8 cellular contexts compared by ENCODE assay signal in the genomic region with DNA sequence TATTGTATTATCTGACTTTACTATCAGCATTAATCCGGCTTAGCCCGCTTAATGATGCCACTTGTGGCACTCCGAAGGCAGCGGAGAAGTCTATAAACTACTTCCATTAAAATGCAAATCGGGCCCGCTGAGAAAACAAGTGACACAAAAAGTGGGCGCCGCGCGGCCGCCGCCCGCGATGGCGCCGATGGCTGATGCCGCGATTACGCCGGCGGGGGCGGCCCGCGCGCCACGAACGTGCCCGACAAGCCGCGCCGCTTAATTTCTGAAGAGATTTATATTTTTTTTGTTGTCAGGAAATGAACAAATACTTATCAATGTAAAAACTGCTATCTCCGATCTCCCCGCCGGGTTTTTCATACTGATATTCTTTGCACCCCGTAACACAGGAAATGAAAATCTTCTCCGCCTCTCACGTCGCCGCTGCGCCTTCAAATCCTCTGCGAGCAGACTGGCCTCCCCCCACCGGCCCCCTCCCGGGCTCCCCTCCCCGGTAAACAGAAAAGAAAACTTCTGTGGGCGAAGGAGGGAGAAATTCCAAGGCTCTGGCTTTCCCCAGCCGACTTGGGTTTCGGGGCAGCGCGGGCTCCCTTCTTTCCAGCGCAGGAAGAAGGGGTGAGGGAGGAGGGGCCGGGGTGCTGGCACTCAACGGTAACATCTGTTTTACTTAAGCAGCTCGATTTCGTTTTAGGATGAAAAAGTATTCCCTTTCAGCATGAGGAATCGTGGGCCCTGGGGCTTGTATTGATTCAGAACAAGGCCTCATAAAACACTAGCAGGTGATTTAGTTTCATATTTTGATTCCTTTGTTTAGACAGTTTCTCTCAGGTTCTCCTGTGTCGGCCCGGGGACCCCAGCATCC.
DNase-seq lines count a peak whose midpoint lies in the region; ATAC-seq and TF ChIP-seq lines count a peak whose summit lies in the region.

No MANE protein-coding gene starts in this region.

- ATAC-seq in GM21786 (IDR thresholded peaks at IDR 0.05; ENCODE audit: unreplicated experiment), result peak; percentile 67
- ATAC-seq in heart right ventricle, result peak in 1 of 8 donors; percentile 28
- peak in 1 of 2 donors; percentile 71 for ATAC-seq in upper lobe of left lung (ENCODE audit: low FRiP score in 2 of 2)

- DNase-seq in EL (peak; percentile 18), NOMO-1 treated with DMSO at 0.1 percent for 48 hours (lab: John Stamatoyannopoulos, UW; ENCODE audit: unreplicated experiment) (peak; percentile 36), heart right ventricle (peak in 1 of 2 donors; percentile 13), prostate gland (ENCODE audit: low spot score) (no peak), upper lobe of left lung (peak in 1 of 2 donors; percentile 91), NCI-H2107 (lab: John Stamatoyannopoulos, UW) (no peak)
- peak; percentile 16 to 66 (median 42) for DNase-seq in activated naive CD4-positive, alpha-beta T cell (lab: John Stamatoyannopoulos, UW)

- H3K27ac ChIP-seq in heart right ventricle (peak overlapping the region in 2 of 10 donors; percentile 17 to 79), prostate gland (no peak overlapping the region), upper lobe of left lung (peak overlapping the region in 1 of 4 donors; percentile 42)

- H3K9me3 ChIP-seq in heart right ventricle (peaks cover 0 to 8% (median 0%) of the 10 kb centered on the region in 11 donors), prostate gland (no peaks in the 10 kb centered on the region), upper lobe of left lung (no peaks in the 10 kb centered on the region)

- H3K27me3 ChIP-seq in heart right ventricle (peaks cover 0 to 66% (median 62%) of the 10 kb centered on the region in 7 donors), prostate gland (replicated peaks; ENCODE audit: insufficient read depth) (peaks cover 1% of the 10 kb centered on the region), upper lobe of left lung (peaks cover 0 to 5% (median 0%) of the 10 kb centered on the region in 4 donors)

- TF ChIP-seq CTCF in heart right ventricle (IDR thresholded peaks at IDR 0.05) (no peak), prostate gland (IDR thresholded peaks at IDR 0.05) (no peak), upper lobe of left lung (IDR thresholded peaks at IDR 0.05) (no peak)

- 2% methylated on average over 57 of the region's 57 CpGs for WGBS in heart right ventricle, 2 donors
- WGBS in prostate gland, result 2% methylated on average over 57 of the region's 57 CpGs
- WGBS in upper lobe of left lung, 2 donors, result 2% methylated on average over 55 to 57 of the region's 57 CpGs

- intact Hi-C loops in heart right ventricle (cut with DNase I) (no loop called here), prostate gland (cut with DNase I) (no loop called here)

- H3K36me3 ChIP-seq in heart right ventricle (no peaks in the 10 kb centered on the region), prostate gland (no peaks in the 10 kb centered on the region), upper lobe of left lung (no peaks in the 10 kb centered on the region)

- TF ChIP-seq EP300 in upper lobe of left lung (IDR thresholded peaks at IDR 0.05), result no peak

- H3K4me1 ChIP-seq in heart right ventricle (peaks cover 0 to 7% (median 0%) of the 10 kb centered on the region in 9 donors), prostate gland (replicated peaks) (no peaks in the 10 kb centered on the region), upper lobe of left lung (peaks cover 0 to 17% (median 5%) of the 10 kb centered on the region in 4 donors)

- TF ChIP-seq POLR2A in prostate gland (IDR thresholded peaks at IDR 0.05) (no peak), upper lobe of left lung (IDR thresholded peaks at IDR 0.05) (no peak)

- H3K4me3 ChIP-seq in heart right ventricle, result peak overlapping the region; percentile 2 to 61 (median 52)
- H3K4me3 ChIP-seq in prostate gland, result peak overlapping the region; percentile 24 to 33
- H3K4me3 ChIP-seq in upper lobe of left lung, result peak overlapping the region in 3 of 4 donors; percentile 45 to 56 (median 55)

Comparison
In these comparisons a context has a peak if more than half of its experiments do, and no peak if none do; other contexts are left out.
1. DNase-seq: peak in EL (single experiment), NOMO-1 treated with DMSO at 0.1 percent for 48 hours (single experiment) and activated naive CD4-positive, alpha-beta T cell (4 of 4); none in prostate gland (single experiment) and NCI-H2107 (single experiment).
2. Peak in every context shown above with its lines, with median percentiles within 50 percentile points of each other: H3K4me3 ChIP-seq.